In genomic region chr9:101438523-101438922, GRCh38 we compare ENCODE assay signal across 1 cellular context.
TF ChIP-seq lines count a peak whose summit lies in the region.

No MANE protein-coding gene starts in this region.

TF ChIP-seq in HepG2, 621 proteins besides CTCF, POLR2A, EP300 and RAD21:
- TF ChIP-seq ZNF468 (CRISPR knock-in tag; IDR thresholded peaks at IDR 0.05) (no peak), RNF2 (conservative IDR thresholded peaks at IDR 0.05; ENCODE audit: low read depth) (no peak), TOPORS (CRISPR knock-in tag; IDR thresholded peaks at IDR 0.05) (peak; percentile 78; the same call in 1 of the 2 replicates), CREB1 (IDR thresholded peaks at IDR 0.05) (no peak), CREB1 (CRISPR knock-in tag; IDR thresholded peaks at IDR 0.05) (0 out of 2 replicates have a peak, but pooled peaks have one; percentile 16), CSRNP1 (CRISPR knock-in tag; IDR thresholded peaks at IDR 0.05) (0 out of 2 replicates have a peak, but pooled peaks have one; percentile 25), CCAR2 (optimal IDR thresholded peaks at IDR 0.05; ENCODE audit: low read depth, low read length) (no peak)
